Comparison of ENCODE assay signal across 1 cellular context in genomic region chr2:83079007-83079406, GRCh38.
TF ChIP-seq lines count a peak whose summit lies in the region.

No MANE protein-coding gene starts in this region.

TF ChIP-seq in HepG2, 621 proteins besides CTCF, POLR2A, EP300 and RAD21 (continued from another document):
- TF ChIP-seq, protein P1, sequence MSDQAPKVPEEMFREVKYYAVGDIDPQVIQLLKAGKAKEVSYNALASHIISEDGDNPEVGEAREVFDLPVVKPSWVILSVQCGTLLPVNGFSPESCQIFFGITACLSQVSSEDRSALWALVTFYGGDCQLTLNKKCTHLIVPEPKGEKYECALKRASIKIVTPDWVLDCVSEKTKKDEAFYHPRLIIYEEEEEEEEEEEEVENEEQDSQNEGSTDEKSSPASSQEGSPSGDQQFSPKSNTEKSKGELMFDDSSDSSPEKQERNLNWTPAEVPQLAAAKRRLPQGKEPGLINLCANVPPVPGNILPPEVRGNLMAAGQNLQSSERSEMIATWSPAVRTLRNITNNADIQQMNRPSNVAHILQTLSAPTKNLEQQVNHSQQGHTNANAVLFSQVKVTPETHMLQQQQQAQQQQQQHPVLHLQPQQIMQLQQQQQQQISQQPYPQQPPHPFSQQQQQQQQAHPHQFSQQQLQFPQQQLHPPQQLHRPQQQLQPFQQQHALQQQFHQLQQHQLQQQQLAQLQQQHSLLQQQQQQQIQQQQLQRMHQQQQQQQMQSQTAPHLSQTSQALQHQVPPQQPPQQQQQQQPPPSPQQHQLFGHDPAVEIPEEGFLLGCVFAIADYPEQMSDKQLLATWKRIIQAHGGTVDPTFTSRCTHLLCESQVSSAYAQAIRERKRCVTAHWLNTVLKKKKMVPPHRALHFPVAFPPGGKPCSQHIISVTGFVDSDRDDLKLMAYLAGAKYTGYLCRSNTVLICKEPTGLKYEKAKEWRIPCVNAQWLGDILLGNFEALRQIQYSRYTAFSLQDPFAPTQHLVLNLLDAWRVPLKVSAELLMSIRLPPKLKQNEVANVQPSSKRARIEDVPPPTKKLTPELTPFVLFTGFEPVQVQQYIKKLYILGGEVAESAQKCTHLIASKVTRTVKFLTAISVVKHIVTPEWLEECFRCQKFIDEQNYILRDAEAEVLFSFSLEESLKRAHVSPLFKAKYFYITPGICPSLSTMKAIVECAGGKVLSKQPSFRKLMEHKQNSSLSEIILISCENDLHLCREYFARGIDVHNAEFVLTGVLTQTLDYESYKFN (CRISPR knock-in tag; conservative IDR thresholded peaks at IDR 0.05): 0 out of 2 replicates have a peak, but pooled peaks have one; percentile 22
- TF ChIP-seq FOXA3 (CRISPR knock-in tag; IDR thresholded peaks at IDR 0.05) (peak; percentile 74), HMG20A (CRISPR knock-in tag; IDR thresholded peaks at IDR 0.05; ENCODE audit: borderline replicate concordance) (no peak), ZNF441 (CRISPR knock-in tag; IDR thresholded peaks at IDR 0.05; ENCODE audit: borderline replicate concordance) (no peak), ISL2 (CRISPR knock-in tag; IDR thresholded peaks at IDR 0.05) (peak; percentile 89), MIXL1 (CRISPR knock-in tag; IDR thresholded peaks at IDR 0.05) (no peak), ZSCAN30 (CRISPR knock-in tag; IDR thresholded peaks at IDR 0.05) (no peak), HNRNPK (IDR thresholded peaks at IDR 0.05; ENCODE audit: low read depth, low read length, poor library complexity, severe bottlenecking) (no peak), ZNF136 (CRISPR knock-in tag; IDR thresholded peaks at IDR 0.05; ENCODE audit: low read depth) (no peak)
- TF ChIP-seq, protein P2, sequence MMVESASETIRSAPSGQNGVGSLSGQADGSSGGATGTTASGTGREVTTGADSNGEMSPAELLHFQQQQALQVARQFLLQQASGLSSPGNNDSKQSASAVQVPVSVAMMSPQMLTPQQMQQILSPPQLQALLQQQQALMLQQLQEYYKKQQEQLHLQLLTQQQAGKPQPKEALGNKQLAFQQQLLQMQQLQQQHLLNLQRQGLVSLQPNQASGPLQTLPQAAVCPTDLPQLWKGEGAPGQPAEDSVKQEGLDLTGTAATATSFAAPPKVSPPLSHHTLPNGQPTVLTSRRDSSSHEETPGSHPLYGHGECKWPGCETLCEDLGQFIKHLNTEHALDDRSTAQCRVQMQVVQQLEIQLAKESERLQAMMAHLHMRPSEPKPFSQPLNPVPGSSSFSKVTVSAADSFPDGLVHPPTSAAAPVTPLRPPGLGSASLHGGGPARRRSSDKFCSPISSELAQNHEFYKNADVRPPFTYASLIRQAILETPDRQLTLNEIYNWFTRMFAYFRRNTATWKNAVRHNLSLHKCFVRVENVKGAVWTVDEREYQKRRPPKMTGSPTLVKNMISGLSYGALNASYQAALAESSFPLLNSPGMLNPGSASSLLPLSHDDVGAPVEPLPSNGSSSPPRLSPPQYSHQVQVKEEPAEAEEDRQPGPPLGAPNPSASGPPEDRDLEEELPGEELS (CRISPR knock-in tag; IDR thresholded peaks at IDR 0.05): 0 out of 2 replicates have a peak, but pooled peaks have one; percentile 14
TF ChIP-seq in HepG2: peak in this region for 12.
